In the genomic region with DNA sequence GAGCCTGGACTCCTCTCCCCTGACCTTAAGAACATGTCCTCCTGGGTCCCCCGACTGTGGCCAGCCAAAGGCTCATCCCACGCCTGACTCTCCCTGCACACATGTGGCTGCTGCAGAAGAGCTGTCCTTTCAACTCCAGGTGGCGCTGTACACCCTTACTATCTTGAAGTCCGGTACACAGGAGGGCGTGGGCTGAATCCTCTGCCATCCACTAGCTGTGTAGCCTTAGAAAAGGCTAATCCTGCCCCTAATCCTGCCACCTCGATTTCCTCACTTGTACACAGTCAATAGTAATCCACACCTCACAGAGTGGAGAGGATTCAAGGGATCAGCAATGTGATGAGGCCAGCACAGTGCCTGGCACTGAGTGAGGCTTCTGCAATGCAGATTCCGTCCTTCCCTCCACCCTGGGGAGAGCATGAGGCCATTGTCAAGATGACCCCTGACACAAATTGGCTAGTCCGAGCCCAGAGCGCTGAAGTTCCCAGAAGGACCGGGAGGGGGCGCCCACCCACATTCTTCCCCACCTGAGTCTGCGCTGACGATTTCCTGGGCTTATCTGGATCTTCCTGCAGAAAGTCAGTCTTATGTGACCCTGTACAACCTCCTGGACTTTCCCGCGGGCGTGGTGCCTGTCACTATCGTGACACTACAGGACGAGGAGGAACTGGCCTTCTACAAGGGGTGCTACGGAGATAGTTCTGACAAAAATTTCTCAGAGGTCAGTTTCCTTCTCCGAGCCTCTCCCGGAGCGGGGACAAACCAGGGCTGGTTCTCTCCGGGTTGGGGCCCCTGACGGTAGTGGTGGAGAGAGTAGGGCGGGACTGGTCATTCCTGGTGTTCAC, we compare ENCODE assay signal across 8 cellular contexts. TPM values are rescaled to one million over a fixed set of nuclear protein-coding genes. Genes with fewer than 3 reads are reported as not detected.
DNase-seq lines count a peak whose midpoint lies in the region; ATAC-seq and TF ChIP-seq lines count a peak whose summit lies in the region.

No MANE protein-coding gene starts in this region.

- H3K27ac ChIP-seq in BLaER1 (no peak overlapping the region), OCI-LY7 (ENCODE audit: low read depth, low read length, poor library complexity, severe bottlenecking) (no peak overlapping the region)

- POLR2A ChIA-PET in OCI-LY7 (lab: Charles Lee): no interaction called here

- TF ChIP-seq CTCF in OCI-LY7 (conservative IDR thresholded peaks at IDR 0.05; ENCODE audit: low read length) (peak; percentile 89), nephron progenitor cell (IDR thresholded peaks at IDR 0.05) (peak; percentile 95)

- ATAC-seq in stimulated activated naive CD8-positive, alpha-beta T cell treated with anti-CD3 and anti-CD28 coated beads, Interleukin-15, Interleukin-2, amounts not matched to agents 100 U/mL and 50 U/mL, for 24 hours: peak; percentile 76

- peak overlapping the region; percentile 81 for H3K4me2 ChIP-seq in BLaER1
- peak overlapping the region; percentile 38; the same call in 1 of the 2 replicates for H3K4me2 ChIP-seq in OCI-LY7 (ENCODE audit: low read length)

- H2AFZ ChIP-seq in OCI-LY7 (ENCODE audit: low read length): no peak overlapping the region

- CTCF ChIA-PET in OCI-LY7 (lab: Charles Lee; ENCODE audit: unreplicated experiment): interaction anchor here (1.0 to 1.1 kb wide), 2 partner anchors 9 to 24 kb away, joined by 3 to 4 read pairs; no protein-coding TSS in a partner anchor

- H3K36me3 ChIP-seq in BLaER1 (no peaks in the 10 kb centered on the region), OCI-LY7 (ENCODE audit: insufficient read depth, low read length) (no peaks in the 10 kb centered on the region)

- no peaks in the 10 kb centered on the region for H3K9me2 ChIP-seq in OCI-LY7 (ENCODE audit: insufficient read depth, low read length)

- peaks cover 15% of the 10 kb centered on the region for H3K4me1 Mint-ChIP-seq in nephron progenitor cell

- BruUV-seq in OCI-LY7 (replicated peaks; lab: Mats Ljungman, UMichigan): no TSS peak

- intact Hi-C loops in OCI-LY7 (cut with micrococcal nuclease; ENCODE audit: unreplicated experiment): loop anchor here (1.0 kb wide), 1 partner anchor 86 kb away; no protein-coding TSS in a partner anchor

- H3K9me3 Mint-ChIP-seq in nephron progenitor cell: no peaks in the 10 kb centered on the region

- no peaks in the 10 kb centered on the region for H3K36me3 Mint-ChIP-seq in nephron progenitor cell (ENCODE audit: low read depth)

- H3K4me1 ChIP-seq in BLaER1 (peaks cover 27% of the 10 kb centered on the region), OCI-LY7 (ENCODE audit: insufficient read depth, low read length, poor library complexity, severe bottlenecking) (peaks cover 4% of the 10 kb centered on the region)

- DNase-seq in GM19238 (ENCODE audit: insufficient read length, low spot score) (peak; percentile 74), HPDE6-E6E7 (ENCODE audit: extremely low spot score) (peak; percentile 67), OCI-LY7 (ENCODE audit: low spot score) (peak; percentile 70), activated T-helper 1 cell treated with Interleukin-2 at 50 U/mL for 16 hours (ENCODE audit: low read depth) (peak; percentile 51), fibroblast of peridontal ligament (ENCODE audit: extremely low read depth) (peak; percentile 63), nephron progenitor cell (peak; percentile 90)
- peak; percentile 82 for DNase-seq in stimulated activated naive CD8-positive, alpha-beta T cell treated with anti-CD3 and anti-CD28 coated beads, Interleukin-15, Interleukin-2, amounts not matched to agents 100 U/mL and 50 U/mL, for 24 hours

- peaks cover 6% of the 10 kb centered on the region for H4K20me1 ChIP-seq in BLaER1
- H4K20me1 ChIP-seq in OCI-LY7 (ENCODE audit: insufficient read depth, low read length): no peaks in the 10 kb centered on the region

- peak overlapping the region; percentile 83 for H3K4me3 Mint-ChIP-seq in nephron progenitor cell

- 0 out of 2 replicates have a peak overlapping the region, but pooled peaks have one; percentile 11 for H3K9ac ChIP-seq in BLaER1

- no peak overlapping the region for H3K27ac Mint-ChIP-seq in nephron progenitor cell

- H3K27me3 ChIP-seq in BLaER1: peaks cover 10% of the 10 kb centered on the region

- H3K4me3 ChIP-seq in BLaER1 (peak overlapping the region; percentile 64), OCI-LY7 (ENCODE audit: low read depth, low read length, poor library complexity, severe bottlenecking) (no peak overlapping the region)

- H3K27me3 Mint-ChIP-seq in nephron progenitor cell (ENCODE audit: low read depth, poor library complexity): peaks cover 83% of the 10 kb centered on the region

- H3K79me2 ChIP-seq in OCI-LY7 (ENCODE audit: insufficient read depth, low read depth, low read length): no peaks in the 10 kb centered on the region

- no peaks in the 10 kb centered on the region for H3K9me3 ChIP-seq in BLaER1
- H3K9me3 ChIP-seq in OCI-LY7 (ENCODE audit: low read length): no peaks in the 10 kb centered on the region

RNA-seq across cellular contexts. Expression of a gene that starts 47.1 kb away (rescaled TPM):
- not detected in 2 replicates for total RNA-seq in OCI-LY7 (2014; rRNA removed; shearing (Covaris generic))
- total RNA-seq in OCI-LY7 (2022): not detected in 2 replicates

RNA-seq across cellular contexts. Expression of a gene that starts 48.4 kb away (rescaled TPM):
- total RNA-seq in OCI-LY7 (2014; rRNA removed; shearing (Covaris generic)): 20.1 and 25.4 TPM in 2 replicates
- total RNA-seq in OCI-LY7 (2022): 21.9 and 24.8 TPM in 2 replicates
